Comparison of ENCODE assay signal across 1 cellular context in the genomic region with DNA sequence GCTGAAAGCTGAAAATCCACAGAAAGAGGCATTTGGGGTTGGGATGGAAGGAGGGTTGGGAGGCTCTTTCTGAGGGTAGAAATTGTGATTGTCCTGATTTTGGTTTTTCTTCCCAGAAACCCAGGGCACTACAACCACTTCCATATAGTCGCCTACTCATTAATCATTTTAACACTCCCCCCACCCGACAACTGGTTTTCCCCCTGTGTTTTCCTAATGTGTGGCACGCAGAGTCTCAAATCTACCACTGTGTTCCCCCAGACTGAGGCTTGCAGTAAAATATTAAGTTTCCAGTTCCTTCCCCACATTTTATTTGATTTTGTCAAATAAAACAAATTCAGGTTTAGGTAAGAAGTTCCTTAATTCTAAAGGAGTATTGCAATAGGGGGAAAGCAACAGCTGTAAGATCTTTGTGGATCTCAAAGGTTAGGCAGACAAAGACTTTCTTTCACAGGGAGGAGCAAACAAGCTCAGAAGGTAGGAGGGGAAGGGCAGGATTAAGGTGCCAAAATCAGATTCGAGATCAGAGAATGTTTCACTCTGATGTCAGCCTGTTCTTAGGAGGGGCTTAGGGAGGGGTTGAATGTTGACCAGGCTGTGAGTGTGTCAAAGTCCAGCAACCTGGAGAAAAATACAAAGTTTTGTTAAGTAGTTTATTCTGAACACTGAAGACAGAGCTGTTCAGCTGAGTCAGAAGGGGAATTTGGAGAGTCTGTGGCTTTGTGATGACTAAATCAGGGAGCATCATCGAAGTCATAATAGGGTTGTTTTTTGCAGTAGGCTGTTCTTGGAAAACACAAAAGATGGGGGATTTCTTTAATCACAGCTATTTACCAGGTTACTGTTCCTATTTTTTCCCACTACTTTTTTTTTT.
TF ChIP-seq lines count a peak whose summit lies in the region.

No MANE protein-coding gene starts in this region.

TF ChIP-seq in HEK293, 187 proteins besides CTCF, POLR2A, EP300 and RAD21 (continued from another document):
- TF ChIP-seq ZSCAN23 (tag by site-specific recombination; IDR thresholded peaks at IDR 0.05), result no peak
- TF ChIP-seq ZNF837 (tag by site-specific recombination; IDR thresholded peaks at IDR 0.05), result no peak
- no peak for TF ChIP-seq ZBTB1 (tag by site-specific recombination; IDR thresholded peaks at IDR 0.05)
- no peak for TF ChIP-seq ZNF596 (tag by site-specific recombination; IDR thresholded peaks at IDR 0.05)
- TF ChIP-seq, protein P1, sequence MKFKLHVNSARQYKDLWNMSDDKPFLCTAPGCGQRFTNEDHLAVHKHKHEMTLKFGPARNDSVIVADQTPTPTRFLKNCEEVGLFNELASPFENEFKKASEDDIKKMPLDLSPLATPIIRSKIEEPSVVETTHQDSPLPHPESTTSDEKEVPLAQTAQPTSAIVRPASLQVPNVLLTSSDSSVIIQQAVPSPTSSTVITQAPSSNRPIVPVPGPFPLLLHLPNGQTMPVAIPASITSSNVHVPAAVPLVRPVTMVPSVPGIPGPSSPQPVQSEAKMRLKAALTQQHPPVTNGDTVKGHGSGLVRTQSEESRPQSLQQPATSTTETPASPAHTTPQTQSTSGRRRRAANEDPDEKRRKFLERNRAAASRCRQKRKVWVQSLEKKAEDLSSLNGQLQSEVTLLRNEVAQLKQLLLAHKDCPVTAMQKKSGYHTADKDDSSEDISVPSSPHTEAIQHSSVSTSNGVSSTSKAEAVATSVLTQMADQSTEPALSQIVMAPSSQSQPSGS (tag by site-specific recombination; IDR thresholded peaks at IDR 0.05; ENCODE audit: low read depth), result no peak
- TF ChIP-seq ZNF660 (tag by site-specific recombination; IDR thresholded peaks at IDR 0.05), result 0 out of 2 replicates have a peak, but pooled peaks have one; percentile 32
- no peak for TF ChIP-seq KLF7 (tag by site-specific recombination; IDR thresholded peaks at IDR 0.05; ENCODE audit: borderline replicate concordance)
- no peak for TF ChIP-seq ZNF184 (tag by site-specific recombination; IDR thresholded peaks at IDR 0.05)
- no peak for TF ChIP-seq ZNF561 (tag by site-specific recombination; IDR thresholded peaks at IDR 0.05; ENCODE audit: borderline replicate concordance)
- TF ChIP-seq ZNF677 (tag by site-specific recombination; IDR thresholded peaks at IDR 0.05), result 0 out of 2 replicates have a peak, but pooled peaks have one; percentile 18
- no peak for TF ChIP-seq ZNF223 (tag by site-specific recombination; IDR thresholded peaks at IDR 0.05)
- TF ChIP-seq HOXA7 (CRISPR knock-in tag; IDR thresholded peaks at IDR 0.05; ENCODE audit: borderline replicate concordance), result no peak
- no peak for TF ChIP-seq PRDM1 (tag by site-specific recombination; IDR thresholded peaks at IDR 0.05)
- TF ChIP-seq YY1 (tag by site-specific recombination; IDR thresholded peaks at IDR 0.05), result no peak
- no peak for TF ChIP-seq ZNF777 (tag by site-specific recombination; IDR thresholded peaks at IDR 0.05; ENCODE audit: borderline replicate concordance)
- TF ChIP-seq, protein P2, sequence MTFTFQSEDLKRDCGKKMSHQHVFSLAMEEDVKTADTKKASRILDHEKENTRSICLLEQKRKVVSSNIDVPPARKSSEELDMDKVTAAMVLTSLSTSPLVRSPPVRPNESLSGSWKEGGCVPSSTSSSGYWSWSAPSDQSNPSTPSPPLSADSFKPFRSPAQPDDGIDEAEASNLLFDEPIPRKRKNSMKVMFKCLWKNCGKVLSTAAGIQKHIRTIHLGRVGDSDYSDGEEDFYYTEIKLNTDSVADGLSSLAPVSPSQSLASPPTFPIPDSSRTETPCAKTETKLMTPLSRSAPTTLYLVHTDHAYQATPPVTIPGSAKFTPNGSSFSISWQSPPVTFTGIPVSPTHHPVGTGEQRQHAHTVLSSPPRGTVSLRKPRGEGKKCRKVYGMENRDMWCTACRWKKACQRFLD (tag by site-specific recombination; IDR thresholded peaks at IDR 0.05), result no peak
